In the genomic region with DNA sequence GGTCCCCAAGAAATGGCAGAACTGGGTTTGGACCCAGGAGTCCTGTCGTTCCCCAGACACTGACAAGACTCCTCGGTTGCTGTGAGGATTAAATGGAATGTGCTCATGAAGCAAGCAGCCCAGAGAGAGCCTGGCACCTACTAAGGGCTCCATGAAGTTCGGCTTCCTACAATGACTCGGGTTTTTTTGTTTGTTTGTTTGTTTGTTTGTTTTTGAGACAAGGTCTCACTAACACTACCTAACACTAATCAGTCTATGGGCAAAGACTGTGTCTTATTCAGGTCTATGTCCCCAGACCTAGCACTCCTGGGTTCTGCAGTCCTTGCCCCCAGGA, we compare ENCODE assay signal across 18 cellular contexts. TPM values are rescaled to one million over a fixed set of nuclear protein-coding genes. Genes with fewer than 3 reads are reported as not detected.
DNase-seq lines count a peak whose midpoint lies in the region; ATAC-seq and TF ChIP-seq lines count a peak whose summit lies in the region.
"Had no signal": no experiment of that assay in that cellular context is flagged by ENCODE, and none has a peak within 500 bp of the region (broad histone marks: within the 10 kb centered on the region; RNA-seq: fewer than 3 reads in every experiment).

No MANE protein-coding gene starts in this region.

- H3K9me2 ChIP-seq in Karpas-422 (replicated peaks; ENCODE audit: insufficient read depth, low read length): no peaks in the 10 kb centered on the region

- H3K4me1 Mint-ChIP-seq in brain: peaks cover 25% of the 10 kb centered on the region

- H3K4me3 Mint-ChIP-seq in brain: no peak overlapping the region
- H3K4me3 Mint-ChIP-seq: mesothelial cell of epicardium, nephron progenitor cell had no signal

- H3K27me3 ChIP-seq in DND-41 (ENCODE audit: insufficient read depth, low read length, poor library complexity) (peaks cover 26% of the 10 kb centered on the region), Karpas-422 (ENCODE audit: low read length) (no peaks in the 10 kb centered on the region), neuron (ENCODE audit: insufficient read depth, low read length) (no peaks in the 10 kb centered on the region)
- H3K27me3 ChIP-seq: cardiac muscle cell had no signal

- H3K9ac ChIP-seq in DND-41 (ENCODE audit: low read depth, low read length) (no peak overlapping the region), Karpas-422 (ENCODE audit: low read length) (no peak overlapping the region)

- H3K79me2 ChIP-seq in DND-41 (ENCODE audit: insufficient read depth, low read length) (no peaks in the 10 kb centered on the region), Karpas-422 (ENCODE audit: low read length) (no peaks in the 10 kb centered on the region)

- H3K9me3 ChIP-seq in DND-41 (ENCODE audit: insufficient read depth, low read length, severe bottlenecking): no peaks in the 10 kb centered on the region
- no peaks in the 10 kb centered on the region for H3K9me3 ChIP-seq in Karpas-422 (ENCODE audit: low read length)
- H3K9me3 ChIP-seq in neuron (ENCODE audit: low read length): no peaks in the 10 kb centered on the region
- H3K9me3 ChIP-seq: gastrocnemius medialis had no signal

- H3K27ac ChIP-seq in DND-41 (ENCODE audit: low read length) (no peak overlapping the region), Karpas-422 (ENCODE audit: low read length) (no peak overlapping the region)
- H3K27ac ChIP-seq: cardiac muscle cell, gastrocnemius medialis had no signal

- H4K20me1 ChIP-seq in DND-41 (ENCODE audit: insufficient read depth, low read length): no peaks in the 10 kb centered on the region
- H4K20me1 ChIP-seq in Karpas-422 (ENCODE audit: insufficient read depth, low read depth, low read length): no peaks in the 10 kb centered on the region

- peaks cover 0 to 2% (median 0%) of the 10 kb centered on the region in 5 experiments for H3K9me3 Mint-ChIP-seq in brain
- H3K9me3 Mint-ChIP-seq: mesothelial cell of epicardium, nephron progenitor cell had no signal

- H3K27ac Mint-ChIP-seq in brain: peak overlapping the region in 3 of 5 experiments; percentile 21 to 47 (median 22)
- H3K27ac Mint-ChIP-seq: mesothelial cell of epicardium, nephron progenitor cell had no signal

- H3K36me3 ChIP-seq in DND-41 (ENCODE audit: insufficient read depth, low read length) (no peaks in the 10 kb centered on the region), Karpas-422 (ENCODE audit: insufficient read depth, low read length) (no peaks in the 10 kb centered on the region), neuron (ENCODE audit: insufficient read depth, low read length) (no peaks in the 10 kb centered on the region)
- H3K36me3 ChIP-seq: cardiac muscle cell, gastrocnemius medialis had no signal

- peak overlapping the region; percentile 45; the same call in 1 of the 2 replicates for H2AFZ ChIP-seq in DND-41 (ENCODE audit: low read depth, low read length)
- H2AFZ ChIP-seq in Karpas-422 (ENCODE audit: low read length): no peak overlapping the region
- H2AFZ ChIP-seq in neuron (ENCODE audit: low read depth, low read length): peak overlapping the region; percentile 35

- TF ChIP-seq CTCF in DND-41 (IDR thresholded peaks at IDR 0.05; ENCODE audit: borderline replicate concordance, extremely low read depth, low read length, poor library complexity, severe bottlenecking): no peak
- no peak for TF ChIP-seq CTCF in brain (conservative IDR thresholded peaks at IDR 0.05)

- no peaks in the 10 kb centered on the region for H3K36me3 Mint-ChIP-seq in brain
- H3K36me3 Mint-ChIP-seq: mesothelial cell of epicardium had no signal

- DNase-seq in DND-41: no peak
- DNase-seq in Karpas-422: peak; percentile 35
- DNase-seq in G401 (ENCODE audit: low spot score): no peak

- no peak overlapping the region for H3K4me3 ChIP-seq in DND-41 (ENCODE audit: low read depth in 1 of 2, low read length in 2 of 2)
- H3K4me3 ChIP-seq in Karpas-422 (ENCODE audit: low read length): no peak overlapping the region
- H3K4me3 ChIP-seq in neuron (ENCODE audit: low read length): no peak overlapping the region
- H3K4me3 ChIP-seq: cardiac muscle cell, gastrocnemius medialis had no signal

- in situ Hi-C loops in G401 (cut with HindIII; ENCODE audit: low sequenced_read_pairs): no loop called here

- peaks cover 13% of the 10 kb centered on the region for H3K27me3 Mint-ChIP-seq in brain

- no peak overlapping the region for H3K4me2 ChIP-seq in DND-41 (ENCODE audit: insufficient read depth, low read length)
- no peak overlapping the region for H3K4me2 ChIP-seq in Karpas-422 (ENCODE audit: low read depth, low read length, poor library complexity, severe bottlenecking)

- no peak for ATAC-seq in DND-41 (ENCODE audit: insufficient read depth, low read depth)
- ATAC-seq in HG03175 (IDR thresholded peaks at IDR 0.05; ENCODE audit: unreplicated experiment): no peak
- no peak for ATAC-seq in HG03095 (IDR thresholded peaks at IDR 0.05; ENCODE audit: unreplicated experiment)
- no peak for ATAC-seq in HG03280 (IDR thresholded peaks at IDR 0.05; ENCODE audit: unreplicated experiment)

- H3K4me1 ChIP-seq in DND-41 (ENCODE audit: insufficient read depth, low read length) (no peaks in the 10 kb centered on the region), Karpas-422 (ENCODE audit: low read length) (peaks cover 13% of the 10 kb centered on the region), neuron (ENCODE audit: insufficient read depth, low read length) (peaks cover 11% of the 10 kb centered on the region)
- H3K4me1 ChIP-seq: gastrocnemius medialis had no signal

RNA-seq across cellular contexts. Expression of a gene that starts 3.4 kb away (rescaled TPM):
- total RNA-seq in Karpas-422 (2014; rRNA removed; shearing (Covaris generic); ENCODE audit: low replicate concordance): not detected in 2 replicates
- polyA plus RNA-seq in brain (ENCODE audit: insufficient read depth, low read depth, low replicate concordance): not detected
- not detected in 2 replicates for total RNA-seq in G401 (2014; rRNA removed; shearing (Covaris generic))
- total RNA-seq: cardiac muscle cell; dermis microvascular lymphatic vessel endothelial cell; epithelial cell of proximal tubule; gastrocnemius medialis; H7; left cardiac atrium; mesothelial cell of epicardium; renal cortical epithelial cell; T-helper 1 cell treated with Interleukin-12 subunit alpha and Interleukin-12 subunit beta and Interleukin-4 antibody, amounts not matched to agents 30 ng/mL and 1 ng/mL, for 36 hours had no signal
- polyA plus RNA-seq: cardiac muscle cell had no signal

RNA-seq across cellular contexts. Expression of a gene that starts 39.6 kb away (rescaled TPM):
- not detected in 2 replicates for total RNA-seq in Karpas-422 (2014; rRNA removed; shearing (Covaris generic); ENCODE audit: low replicate concordance)
- polyA plus RNA-seq in brain (ENCODE audit: insufficient read depth, low read depth, low replicate concordance): not detected
- not detected in 2 replicates for total RNA-seq in G401 (2014; rRNA removed; shearing (Covaris generic))
- total RNA-seq: cardiac muscle cell; dermis microvascular lymphatic vessel endothelial cell; epithelial cell of proximal tubule; gastrocnemius medialis; H7; left cardiac atrium; renal cortical epithelial cell; T-helper 1 cell treated with Interleukin-12 subunit alpha and Interleukin-12 subunit beta and Interleukin-4 antibody, amounts not matched to agents 30 ng/mL and 1 ng/mL, for 36 hours had no signal
- polyA plus RNA-seq: cardiac muscle cell had no signal

RNA-seq across cellular contexts. Expression of a gene that starts 43.2 kb away (rescaled TPM):
- total RNA-seq in Karpas-422 (2014; rRNA removed; shearing (Covaris generic); ENCODE audit: low replicate concordance): 110 and 121 TPM in 2 replicates
- 168 TPM for polyA plus RNA-seq in brain (ENCODE audit: insufficient read depth, low read depth, low replicate concordance)
- total RNA-seq in G401 (2014; rRNA removed; shearing (Covaris generic)): 217 and 255 TPM in 2 replicates
